ENCODE assay signal across 29 cellular contexts in genomic region chr7:70872188-70872587, GRCh38.
"Had no signal": no experiment of that assay in that cellular context is flagged by ENCODE, and none has a peak within 500 bp of the region (broad histone marks: within the 10 kb centered on the region; RNA-seq: fewer than 3 reads in every experiment).

No MANE protein-coding gene starts in this region.

- FAIRE-seq: colon, endometrium, endothelial cell of umbilical vein, frontal cortex had no signal

- H3K27me3 ChIP-seq: colonic mucosa, esophagus muscularis mucosa, esophagus squamous epithelium, foreskin keratinocyte, heart left ventricle had no signal

- DNase-seq: colonic mucosa; cortex of kidney; dermis blood vessel endothelial cell; dorsolateral prefrontal cortex; effector CD4-positive, alpha-beta T cell; effector CD8-positive, alpha-beta T cell; effector memory CD4-positive, alpha-beta T cell; effector memory CD8-positive, alpha-beta T cell; endodermal cell; erythroblast; esophagus squamous epithelium; foreskin fibroblast; foreskin keratinocyte; foreskin melanocyte; gastrocnemius medialis; glutamatergic neuron; head of caudate nucleus; heart left ventricle; heart right ventricle had no signal

- ATAC-seq: effector memory CD8-positive, alpha-beta T cell; esophagus mucosa; foreskin keratinocyte; gastrocnemius medialis; gastroesophageal sphincter; heart left ventricle; heart right ventricle had no signal

- H3K4me3 ChIP-seq: colonic mucosa, coronary artery, dorsolateral prefrontal cortex, esophagus muscularis mucosa, esophagus squamous epithelium, gastrocnemius medialis, gastroesophageal sphincter, heart left ventricle, heart right ventricle had no signal

- H3K4me1 ChIP-seq: colonic mucosa, esophagus muscularis mucosa, esophagus squamous epithelium, foreskin keratinocyte, gastrocnemius medialis, gastroesophageal sphincter, heart left ventricle, heart right ventricle had no signal

- H3K27ac ChIP-seq: colonic mucosa, coronary artery, dorsolateral prefrontal cortex, epithelial cell of prostate, esophagus muscularis mucosa, esophagus squamous epithelium, foreskin keratinocyte, gastrocnemius medialis, gastroesophageal sphincter, heart left ventricle, heart right ventricle had no signal

- H3K27me3 Mint-ChIP-seq: dendritic cell treated with granulocyte-macrophage colony-stimulating factor and Interleukin-4, amounts not matched to agents 40 ng/mL and 50 ng/mL, for 4 days had no signal

- H3K36me3 ChIP-seq: colonic mucosa, esophagus muscularis mucosa, esophagus squamous epithelium, gastrocnemius medialis, gastroesophageal sphincter, heart left ventricle, heart right ventricle had no signal

- H3K9me3 ChIP-seq: colonic mucosa, esophagus muscularis mucosa, esophagus squamous epithelium, gastrocnemius medialis, gastroesophageal sphincter had no signal

- H3K4me1 Mint-ChIP-seq: endodermal cell had no signal

- H3K4me3 Mint-ChIP-seq: dendritic cell treated with granulocyte-macrophage colony-stimulating factor and Interleukin-4, amounts not matched to agents 40 ng/mL and 50 ng/mL, for 4 days; effector memory CD8-positive, alpha-beta T cell; endodermal cell had no signal

- H3K27ac Mint-ChIP-seq: dendritic cell treated with granulocyte-macrophage colony-stimulating factor and Interleukin-4, amounts not matched to agents 40 ng/mL and 50 ng/mL, for 4 days; effector memory CD8-positive, alpha-beta T cell had no signal
